ENCODE assay signal across 9 cellular contexts in the genomic region with DNA sequence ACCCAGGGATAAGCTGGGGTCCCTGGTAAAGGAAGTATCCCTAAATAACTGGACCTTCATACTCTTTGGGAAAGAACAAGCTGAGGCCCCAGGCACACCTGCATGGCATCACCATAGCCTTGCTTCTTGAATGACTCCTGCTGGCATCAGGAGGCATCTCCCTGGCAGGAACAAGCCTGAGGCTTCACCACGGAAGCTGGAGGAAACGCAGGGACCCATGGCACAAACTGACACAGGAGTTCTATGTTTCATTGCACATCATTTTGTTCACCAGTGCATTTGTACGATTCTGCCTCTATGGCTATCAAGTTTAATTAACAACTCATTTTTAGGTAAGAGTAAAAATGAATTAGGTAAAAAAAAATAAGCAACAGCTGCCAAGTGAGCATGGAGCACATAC. TPM values are rescaled to one million over a fixed set of nuclear protein-coding genes. Genes with fewer than 3 reads are reported as not detected.
DNase-seq lines count a peak whose midpoint lies in the region; ATAC-seq and TF ChIP-seq lines count a peak whose summit lies in the region.
"Had no signal": no experiment of that assay in that cellular context is flagged by ENCODE, and none has a peak within 500 bp of the region (broad histone marks: within the 10 kb centered on the region; RNA-seq: fewer than 3 reads in every experiment).

No MANE protein-coding gene starts in this region.

- no peaks in the 10 kb centered on the region for H3K36me3 ChIP-seq in stomach smooth muscle (ENCODE audit: control insufficient read depth in 2 of 2, insufficient read depth in 2 of 2, low read length in 2 of 2)
- H3K36me3 ChIP-seq in Karpas-422 (ENCODE audit: insufficient read depth, low read length), result no peaks in the 10 kb centered on the region
- H3K36me3 ChIP-seq: Peyer's patch had no signal

- no peak overlapping the region for H2AFZ ChIP-seq in Karpas-422 (ENCODE audit: low read length)

- H3K9ac ChIP-seq in stomach smooth muscle (ENCODE audit: low read length in 2 of 2), result peak overlapping the region; percentile 19 to 42
- H3K9ac ChIP-seq in Karpas-422 (ENCODE audit: low read length), result no peak overlapping the region

- H3K4me1 ChIP-seq in foreskin keratinocyte (peaks cover 6% of the 10 kb centered on the region), stomach smooth muscle (ENCODE audit: control insufficient read depth, insufficient read depth, low read length) (peaks cover 4% of the 10 kb centered on the region), Karpas-422 (ENCODE audit: low read length) (no peaks in the 10 kb centered on the region)
- H3K4me1 ChIP-seq: Peyer's patch had no signal

- H3K27me3 ChIP-seq in foreskin keratinocyte (no peaks in the 10 kb centered on the region), stomach smooth muscle (ENCODE audit: control insufficient read depth in 1 of 2, insufficient read depth in 2 of 2, low read length in 2 of 2) (no peaks in the 10 kb centered on the region), Karpas-422 (ENCODE audit: low read length) (no peaks in the 10 kb centered on the region)
- H3K27me3 ChIP-seq: Peyer's patch had no signal

- H4K20me1 ChIP-seq in Karpas-422 (ENCODE audit: insufficient read depth, low read depth, low read length), result no peaks in the 10 kb centered on the region

- H3K4me2 ChIP-seq in Karpas-422 (ENCODE audit: low read depth, low read length, poor library complexity, severe bottlenecking), result no peak overlapping the region

- DNase-seq in NCI-H1694 treated with DMSO at 0.1 percent for 48 hours (lab: John Stamatoyannopoulos, UW) (peak; percentile 8), NCI-H1694 (lab: John Stamatoyannopoulos, UW) (no peak), SK-MEL-5 (ENCODE audit: low read depth, low spot score) (peak; percentile 24), foreskin keratinocyte (no peak), Karpas-422 (no peak), islet precursor cell (no peak)

- no peaks in the 10 kb centered on the region for H3K79me2 ChIP-seq in Karpas-422 (ENCODE audit: low read length)

- H3K27ac ChIP-seq in foreskin keratinocyte (no peak overlapping the region), stomach smooth muscle (ENCODE audit: low read length) (peak overlapping the region; percentile 62), Karpas-422 (ENCODE audit: low read length) (no peak overlapping the region)

- H3K9me3 ChIP-seq in stomach smooth muscle (ENCODE audit: control insufficient read depth in 2 of 2, low read length in 2 of 2) (no peaks in the 10 kb centered on the region), Karpas-422 (ENCODE audit: low read length) (no peaks in the 10 kb centered on the region)
- H3K9me3 ChIP-seq: Peyer's patch had no signal

- no peaks in the 10 kb centered on the region for H3K9me2 ChIP-seq in Karpas-422 (replicated peaks; ENCODE audit: insufficient read depth, low read length)

- TF ChIP-seq CTCF in foreskin keratinocyte (conservative IDR thresholded peaks at IDR 0.05), result no peak

- peak; percentile 46 for ATAC-seq in foreskin keratinocyte
- ATAC-seq in GM18861 (IDR thresholded peaks at IDR 0.05; ENCODE audit: unreplicated experiment), result no peak

- peak overlapping the region; percentile 59 to 74 for H3K4me3 ChIP-seq in stomach smooth muscle (ENCODE audit: low read length in 2 of 2)
- no peak overlapping the region for H3K4me3 ChIP-seq in Karpas-422 (ENCODE audit: low read length)

- in situ Hi-C loops in SK-MEL-5 (cut with HindIII; ENCODE audit: low pct_unique_long_range_greater_than_20kb, low sequenced_read_pairs), result no loop called here

RNA-seq across cellular contexts. Expression of a gene that starts 0.6 kb away (rescaled TPM):
- total RNA-seq in SK-MEL-5 (2014; rRNA removed; shearing (Covaris generic)), result 7.0 and 7.1 TPM in 2 replicates
- polyA plus RNA-seq in SK-MEL-5 (2015; cell fraction: cytosol; rRNA removed), result 5.0 and 7.7 TPM in 2 replicates
- 5.4 and 6.3 TPM in 2 replicates for polyA plus RNA-seq in SK-MEL-5 (2015; cell fraction: nucleus; rRNA removed)
- total RNA-seq in foreskin keratinocyte, result not detected in 2 replicates
- polyA plus RNA-seq in foreskin keratinocyte, result not detected in 2 replicates
- total RNA-seq in Karpas-422 (2014; rRNA removed; shearing (Covaris generic); ENCODE audit: low replicate concordance), result not detected in 2 replicates

Comparison
In these comparisons a context has a peak if more than half of its experiments do, and no peak if none do; other contexts are left out.
1. DNase-seq: peak in NCI-H1694 treated with DMSO at 0.1 percent for 48 hours (single experiment) and SK-MEL-5 (single experiment); none in NCI-H1694 (single experiment), foreskin keratinocyte (0 of 2), Karpas-422 (single experiment) and islet precursor cell (single experiment).